In the genomic region with DNA sequence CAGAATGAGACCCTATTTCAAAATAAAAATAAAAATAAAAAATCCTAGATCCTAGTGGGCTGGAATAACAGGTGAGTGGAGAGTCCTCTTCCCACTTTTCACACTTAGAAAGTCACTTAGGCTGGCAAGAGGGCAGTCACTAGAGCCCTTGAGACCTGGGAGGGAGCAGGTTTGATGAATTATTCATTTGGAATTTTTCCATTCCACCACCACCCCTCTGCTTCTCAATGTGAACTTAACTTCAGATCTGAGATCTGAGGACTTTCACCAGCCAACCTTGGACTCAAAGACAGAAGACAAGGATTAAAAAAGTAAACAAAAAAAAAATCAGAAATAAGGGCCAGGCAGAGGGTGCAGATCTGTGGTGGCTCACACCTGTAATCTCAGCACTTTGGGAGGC, we compare ENCODE assay signal across 18 cellular contexts. TPM values are rescaled to one million over a fixed set of nuclear protein-coding genes. Genes with fewer than 3 reads are reported as not detected.
DNase-seq lines count a peak whose midpoint lies in the region; ATAC-seq, FAIRE-seq and TF ChIP-seq lines count a peak whose summit lies in the region.
"Had no signal": no experiment of that assay in that cellular context is flagged by ENCODE, and none has a peak within 500 bp of the region (broad histone marks: within the 10 kb centered on the region; RNA-seq: fewer than 3 reads in every experiment).

No MANE protein-coding gene starts in this region.

- TF ChIP-seq RAD21 in liver (IDR thresholded peaks at IDR 0.05) (no peak), HepG2 (CRISPR knock-in tag; IDR thresholded peaks at IDR 0.05) (no peak)

- H3K79me2 ChIP-seq in HepG2 (ENCODE audit: insufficient read depth, low read length), result no peaks in the 10 kb centered on the region

- no peak for TF ChIP-seq POLR2A in HepG2 (IDR thresholded peaks at IDR 0.05; ENCODE audit: insufficient read depth in 1 of 2, low read depth in 2 of 2, low read length in 2 of 2)

- POLR2A ChIA-PET in HepG2 (lab: Yijun Ruan, JAX), result interaction anchor here (1.4 kb wide), 1 partner anchor 21 kb away, joined by 4 read pairs; a partner anchor contains a TSS

- intact Hi-C loops in HepG2 (cut with micrococcal nuclease; ENCODE audit: unreplicated experiment), result no loop called here

- in situ Hi-C loops in HepG2 (cut with HindIII; ENCODE audit: extremely low pct_ligation_motif_present, low pct_unique_long_range_greater_than_20kb), result no loop called here

- H3K4me1 ChIP-seq in liver (ENCODE audit: control insufficient read depth in 4 of 4, insufficient read depth in 4 of 4, low read length in 3 of 4) (peaks cover 0 to 29% (median 17%) of the 10 kb centered on the region in 4 donors), HepG2 (ENCODE audit: insufficient read depth, low read length) (peaks cover 42% of the 10 kb centered on the region), duodenal mucosa (ENCODE audit: control insufficient read depth in 1 of 2, insufficient read depth in 2 of 2, low read length in 2 of 2) (peaks cover 4 to 12% of the 10 kb centered on the region in 2 donors), small intestine (ENCODE audit: control insufficient read depth in 2 of 2, insufficient read depth in 1 of 2, low read depth in 1 of 2, low read length in 1 of 2) (peaks cover 0 to 2% of the 10 kb centered on the region in 2 donors)
- H3K4me1 ChIP-seq: BE2C had no signal

- TF ChIP-seq CTCF in liver (IDR thresholded peaks at IDR 0.05; ENCODE audit: low read depth, low read length, missing input control) (no peak), HepG2 (CRISPR knock-in tag; IDR thresholded peaks at IDR 0.05) (no peak)

- H3K36me3 ChIP-seq in liver (ENCODE audit: control insufficient read depth in 4 of 4, insufficient read depth in 3 of 4, low read depth in 1 of 4, low read length in 3 of 4) (peaks cover 8 to 11% (median 9%) of the 10 kb centered on the region in 4 donors), HepG2 (replicated peaks in 1 of 2; ENCODE audit: control insufficient read depth in 1 of 2, insufficient read depth in 2 of 2, low read length in 2 of 2) (no peaks in the 10 kb centered on the region), duodenal mucosa (ENCODE audit: control insufficient read depth in 1 of 2, insufficient read depth in 2 of 2, low read length in 2 of 2) (peaks cover 0 to 28% of the 10 kb centered on the region in 2 donors), small intestine (ENCODE audit: control insufficient read depth in 2 of 2, insufficient read depth in 2 of 2, low read length in 2 of 2) (peaks cover under 1 to 15% of the 10 kb centered on the region in 2 donors)
- H3K36me3 ChIP-seq: BE2C had no signal

- peak overlapping the region; percentile 94 to 98 for H3K27ac ChIP-seq in liver (ENCODE audit: low read depth in 1 of 2, low read length in 2 of 2)
- no peak overlapping the region for H3K27ac ChIP-seq in HepG2 (ENCODE audit: extremely low read length, insufficient read depth, low read length)
- no peak overlapping the region for H3K27ac ChIP-seq in duodenal mucosa (ENCODE audit: low read depth, low read length)
- H3K27ac ChIP-seq in small intestine (ENCODE audit: low read depth in 1 of 2, low read length in 1 of 2), result peak overlapping the region; percentile 49 to 98

- H3K4me2 ChIP-seq in HepG2 (ENCODE audit: low read depth, low read length), result no peak overlapping the region
- H3K4me2 ChIP-seq: GM23338 had no signal

- H3K4me3 Mint-ChIP-seq in T-helper 17 cell, result no peak overlapping the region
- H3K4me3 Mint-ChIP-seq: CD4-positive, CD25-positive, alpha-beta regulatory T cell; GM23338; H9 had no signal

- peaks cover 10% of the 10 kb centered on the region for H3K27me3 Mint-ChIP-seq in T-helper 17 cell

- TF ChIP-seq EP300 in HepG2 (IDR thresholded peaks at IDR 0.05; ENCODE audit: low read depth in 2 of 2, low read length in 2 of 2) (no peak), HepG2 (CRISPR knock-in tag; IDR thresholded peaks at IDR 0.05; ENCODE audit: borderline replicate concordance) (no peak)

- H3K4me1 Mint-ChIP-seq in T-helper 17 cell, result no peaks in the 10 kb centered on the region
- H3K4me1 Mint-ChIP-seq: H9 had no signal

- FAIRE-seq in HepG2 (lab: Jason Lieb, UNC), result no peak
- no peak for FAIRE-seq in small intestine (lab: Jason Lieb, UNC)
- FAIRE-seq: A204.1, GM12892 had no signal

- H3K9me3 ChIP-seq in liver (ENCODE audit: control insufficient read depth in 4 of 4, low read length in 3 of 4) (no peaks in the 10 kb centered on the region), HepG2 (ENCODE audit: low read length) (no peaks in the 10 kb centered on the region), duodenal mucosa (ENCODE audit: control insufficient read depth in 1 of 2, low read length in 2 of 2) (no peaks in the 10 kb centered on the region), small intestine (ENCODE audit: control insufficient read depth, low read depth) (no peaks in the 10 kb centered on the region), T-helper 17 cell (ENCODE audit: control insufficient read depth, low read length, poor library complexity, severe bottlenecking) (peaks cover 3% of the 10 kb centered on the region)
- H3K9me3 ChIP-seq: BE2C had no signal

- no peak overlapping the region for H2AFZ ChIP-seq in HepG2 (ENCODE audit: low read length)
- H2AFZ ChIP-seq: GM23338 had no signal

- no peaks in the 10 kb centered on the region for H4K20me1 ChIP-seq in HepG2 (ENCODE audit: insufficient read depth, low read length)

- CTCF ChIA-PET in HepG2 (lab: Yijun Ruan, JAX; ENCODE audit: low intra/inter-chr PET ratio, low total read pairs), result no interaction called here

- no peak for DNase-seq in HepG2 (ENCODE audit: low spot score)
- DNase-seq in small intestine, result peak; percentile 78
- no peak for DNase-seq in T-helper 17 cell
- DNase-seq in GOT3 (lab: John Stamatoyannopoulos, UW), result no peak
- DNase-seq: ACHN; BE2C; C1 segment of cervical spinal cord; CD4-positive, CD25-positive, alpha-beta regulatory T cell; CD8-positive, alpha-beta memory T cell; COR-L47; DMS 273 treated with DMSO at 0.1 percent for 48 hours; GDM1; H9 had no signal

- H3K36me3 Mint-ChIP-seq in T-helper 17 cell (ENCODE audit: low read depth), result peaks cover 3% of the 10 kb centered on the region

- H3K27ac Mint-ChIP-seq in T-helper 17 cell, result no peak overlapping the region
- H3K27ac Mint-ChIP-seq: CD4-positive, CD25-positive, alpha-beta regulatory T cell; CD8-positive, alpha-beta memory T cell; GM23338 had no signal

- H3K9ac ChIP-seq in liver (ENCODE audit: low read depth in 1 of 2, low read length in 2 of 2) (peak overlapping the region; percentile 50 to 61), HepG2 (ENCODE audit: insufficient read depth, low read depth, low read length) (no peak overlapping the region), duodenal mucosa (ENCODE audit: low read depth in 1 of 2, low read length in 2 of 2) (no peak overlapping the region)

- H3K27me3 ChIP-seq in liver (ENCODE audit: control insufficient read depth in 4 of 4, insufficient read depth in 4 of 4, low read length in 3 of 4) (no peaks in the 10 kb centered on the region), HepG2 (ENCODE audit: control insufficient read depth in 1 of 2, insufficient read depth in 2 of 2, low read length in 2 of 2) (no peaks in the 10 kb centered on the region), duodenal mucosa (ENCODE audit: control insufficient read depth in 1 of 2, insufficient read depth in 2 of 2, low read length in 2 of 2) (no peaks in the 10 kb centered on the region), small intestine (ENCODE audit: control insufficient read depth in 2 of 2, insufficient read depth in 2 of 2, low read length in 2 of 2) (no peaks in the 10 kb centered on the region)
- H3K27me3 ChIP-seq: BE2C had no signal

- no peak for ATAC-seq in HepG2
- ATAC-seq in T-helper 17 cell, result no peak
- ATAC-seq: GM23338 had no signal

- H3K4me3 ChIP-seq in liver (ENCODE audit: low read depth in 1 of 3, low read length in 3 of 3) (peak overlapping the region; percentile 36 to 96 (median 79)), HepG2 (replicated peaks in 1 of 3; ENCODE audit: insufficient read depth in 1 of 3, low read depth in 2 of 3, low read length in 3 of 3) (no peak overlapping the region), duodenal mucosa (ENCODE audit: low read depth in 1 of 2, low read length in 2 of 2) (peak overlapping the region; percentile 38 to 50), small intestine (ENCODE audit: low read depth in 1 of 2, low read length in 2 of 2) (peak overlapping the region in 1 of 2 donors; percentile 76)
- H3K4me3 ChIP-seq: GM23338 had no signal

- no TSS peak for BruUV-seq in HepG2 (replicated peaks; lab: Mats Ljungman, UMichigan)

RNA-seq across cellular contexts. Expression of a gene that starts 16.5 kb away (rescaled TPM):
- 10 to 100 TPM in 1 of 2 donors, under 1 TPM in 1; 0.23 to 43.6 TPM for total RNA-seq in liver
- polyA plus RNA-seq in liver, result 10 to 100 TPM; 66.3 to 69.6 TPM
- total RNA-seq in HepG2 (2016; rRNA removed; fragmentation: Illumina TruSeq; extraction: Trizol), result 0.15 and 1.00 TPM in 2 replicates
- 0.18 TPM in 1 of 2 replicates, not detected in the other for total RNA-seq in HepG2 (2016; cell fraction: cytosol; rRNA removed; fragmentation: Illumina TruSeq; extraction: Trizol; ENCODE audit: low read depth)
- total RNA-seq in HepG2 (2016; cell fraction: insoluble cytoplasmic fraction; rRNA removed; fragmentation: Illumina TruSeq; extraction: Trizol), result 0.21 and 0.71 TPM in 2 replicates
- 0.28 and 0.46 TPM in 2 replicates for total RNA-seq in HepG2 (2016; cell fraction: membrane; rRNA removed; fragmentation: Illumina TruSeq; extraction: Trizol)
- 1.7 TPM in 2 replicates for total RNA-seq in HepG2 (2016; cell fraction: nucleus; rRNA removed; fragmentation: Illumina TruSeq; extraction: Trizol)
- 0.58 and 1.0 TPM in 2 replicates for polyA plus RNA-seq in HepG2 (2011; rRNA removed)
- 0.22 and 0.24 TPM in 2 replicates for polyA plus RNA-seq in HepG2 (2011; cell fraction: cytosol; rRNA removed)
- polyA plus RNA-seq in HepG2 (2011; cell fraction: nucleus; rRNA removed), result 4.2 and 5.2 TPM in 2 replicates
- 0.45 and 0.56 TPM in 2 replicates for polyA plus RNA-seq in HepG2 (2012)
- 0.25 and 0.31 TPM in 2 replicates for polyA plus RNA-seq in HepG2 (2016; cell fraction: cytosol; fragmentation: Illumina TruSeq; extraction: Trizol; ENCODE audit: low read depth)
- polyA plus RNA-seq in HepG2 (2016; cell fraction: insoluble cytoplasmic fraction; fragmentation: Illumina TruSeq; extraction: Trizol; ENCODE audit: low read depth), result 0.17 and 0.23 TPM in 2 replicates
- polyA plus RNA-seq in HepG2 (2016; cell fraction: membrane; fragmentation: Illumina TruSeq; extraction: Trizol; ENCODE audit: low read depth), result 0.11 and 0.15 TPM in 2 replicates
- 4.0 and 5.6 TPM in 2 replicates for polyA plus RNA-seq in HepG2 (2016; cell fraction: nucleus; fragmentation: Illumina TruSeq; extraction: Trizol; ENCODE audit: insufficient read depth, low read depth)
- polyA minus RNA-seq in HepG2 (2011; rRNA and poly(A)+ RNA removed; ENCODE audit: low replicate concordance), result 0.34 and 1.1 TPM in 2 replicates
- polyA minus RNA-seq in HepG2 (2011; cell fraction: cytosol; rRNA and poly(A)+ RNA removed), result not detected in 2 replicates
- 0.99 and 1.0 TPM in 2 replicates for polyA minus RNA-seq in HepG2 (2011; cell fraction: nucleus; rRNA and poly(A)+ RNA removed)
- polyA plus RNA-seq in small intestine, result 1,000 to 10,000 TPM in 2 of 3 donors, 100 to 1,000 TPM in 1; 249 to 1,138 (median 1,022) TPM
- 1 to 10 TPM; 1.1 to 1.4 TPM for total RNA-seq in T-helper 17 cell
- polyA plus RNA-seq: CD8-positive, alpha-beta memory T cell had no signal

RNA-seq across cellular contexts. Expression of a gene that starts 20.5 kb away (rescaled TPM):
- total RNA-seq in liver (1 to 10 TPM; 9.5 to 9.8 TPM), HepG2 (2016; rRNA removed; fragmentation: Illumina TruSeq; extraction: Trizol) (59.2 and 63.3 TPM in 2 replicates), T-helper 17 cell (10 to 100 TPM; 17.0 to 19.8 TPM)
- polyA plus RNA-seq in liver (10 to 100 TPM; 10.5 to 11.1 TPM), HepG2 (2011; rRNA removed) (26.9 and 28.1 TPM in 2 replicates), small intestine (10 to 100 TPM in 2 of 3 donors, 1 to 10 TPM in 1; 7.6 to 40.3 (median 11.3) TPM)
- 13.9 and 15.0 TPM in 2 replicates for total RNA-seq in HepG2 (2016; cell fraction: cytosol; rRNA removed; fragmentation: Illumina TruSeq; extraction: Trizol; ENCODE audit: low read depth)
- total RNA-seq in HepG2 (2016; cell fraction: insoluble cytoplasmic fraction; rRNA removed; fragmentation: Illumina TruSeq; extraction: Trizol), result 60.4 and 64.9 TPM in 2 replicates
- 28.3 and 30.7 TPM in 2 replicates for total RNA-seq in HepG2 (2016; cell fraction: membrane; rRNA removed; fragmentation: Illumina TruSeq; extraction: Trizol)
- 33.6 and 42.6 TPM in 2 replicates for total RNA-seq in HepG2 (2016; cell fraction: nucleus; rRNA removed; fragmentation: Illumina TruSeq; extraction: Trizol)
- 30.3 and 30.6 TPM in 2 replicates for polyA plus RNA-seq in HepG2 (2011; cell fraction: cytosol; rRNA removed)
- polyA plus RNA-seq in HepG2 (2011; cell fraction: nucleus; rRNA removed), result 14.7 TPM in 2 replicates
- polyA plus RNA-seq in HepG2 (2012), result 25.4 and 26.7 TPM in 2 replicates
- polyA plus RNA-seq in HepG2 (2016; cell fraction: cytosol; fragmentation: Illumina TruSeq; extraction: Trizol; ENCODE audit: low read depth), result 13.0 and 14.1 TPM in 2 replicates
- 66.0 and 67.8 TPM in 2 replicates for polyA plus RNA-seq in HepG2 (2016; cell fraction: insoluble cytoplasmic fraction; fragmentation: Illumina TruSeq; extraction: Trizol; ENCODE audit: low read depth)
- 18.8 and 20.4 TPM in 2 replicates for polyA plus RNA-seq in HepG2 (2016; cell fraction: membrane; fragmentation: Illumina TruSeq; extraction: Trizol; ENCODE audit: low read depth)
- 58.4 and 65.8 TPM in 2 replicates for polyA plus RNA-seq in HepG2 (2016; cell fraction: nucleus; fragmentation: Illumina TruSeq; extraction: Trizol; ENCODE audit: insufficient read depth, low read depth)
- 24.1 and 67.1 TPM in 2 replicates for polyA minus RNA-seq in HepG2 (2011; rRNA and poly(A)+ RNA removed; ENCODE audit: low replicate concordance)
- 7.8 TPM in 2 replicates for polyA minus RNA-seq in HepG2 (2011; cell fraction: cytosol; rRNA and poly(A)+ RNA removed)
- polyA minus RNA-seq in HepG2 (2011; cell fraction: nucleus; rRNA and poly(A)+ RNA removed), result 16.9 and 21.1 TPM in 2 replicates

RNA-seq across cellular contexts. Expression of a gene that starts 20.7 kb away (rescaled TPM):
- total RNA-seq in liver (10 to 100 TPM; 16.3 to 33.6 TPM), HepG2 (2016; rRNA removed; fragmentation: Illumina TruSeq; extraction: Trizol) (22.1 and 61.3 TPM in 2 replicates), T-helper 17 cell (10 to 100 TPM; 24.2 to 32.0 TPM)
- polyA plus RNA-seq in liver (10 to 100 TPM in 1 of 2 donors, 1 to 10 TPM in 1; 8.0 to 13.4 TPM), HepG2 (2011; rRNA removed) (38.0 and 41.8 TPM in 2 replicates), small intestine (10 to 100 TPM in 1 of 3 donors, 1 to 10 TPM in 2; 4.2 to 15.1 (median 10.0) TPM)
- 10.9 and 11.1 TPM in 2 replicates for total RNA-seq in HepG2 (2016; cell fraction: cytosol; rRNA removed; fragmentation: Illumina TruSeq; extraction: Trizol; ENCODE audit: low read depth)
- 19.7 and 63.8 TPM in 2 replicates for total RNA-seq in HepG2 (2016; cell fraction: insoluble cytoplasmic fraction; rRNA removed; fragmentation: Illumina TruSeq; extraction: Trizol)
- total RNA-seq in HepG2 (2016; cell fraction: membrane; rRNA removed; fragmentation: Illumina TruSeq; extraction: Trizol), result 9.9 and 11.1 TPM in 2 replicates
- total RNA-seq in HepG2 (2016; cell fraction: nucleus; rRNA removed; fragmentation: Illumina TruSeq; extraction: Trizol), result 63.2 and 69.4 TPM in 2 replicates
- polyA plus RNA-seq in HepG2 (2011; cell fraction: cytosol; rRNA removed), result 25.5 and 33.1 TPM in 2 replicates
- 95.2 and 109 TPM in 2 replicates for polyA plus RNA-seq in HepG2 (2011; cell fraction: nucleus; rRNA removed)
- 43.3 and 52.6 TPM in 2 replicates for polyA plus RNA-seq in HepG2 (2012)
- 2.6 and 3.2 TPM in 2 replicates for polyA plus RNA-seq in HepG2 (2016; cell fraction: cytosol; fragmentation: Illumina TruSeq; extraction: Trizol; ENCODE audit: low read depth)
- polyA plus RNA-seq in HepG2 (2016; cell fraction: insoluble cytoplasmic fraction; fragmentation: Illumina TruSeq; extraction: Trizol; ENCODE audit: low read depth), result 16.4 and 18.7 TPM in 2 replicates
- polyA plus RNA-seq in HepG2 (2016; cell fraction: membrane; fragmentation: Illumina TruSeq; extraction: Trizol; ENCODE audit: low read depth), result 3.9 and 5.8 TPM in 2 replicates
- polyA plus RNA-seq in HepG2 (2016; cell fraction: nucleus; fragmentation: Illumina TruSeq; extraction: Trizol; ENCODE audit: insufficient read depth, low read depth), result 85.8 and 96.2 TPM in 2 replicates
- 58.6 and 79.4 TPM in 2 replicates for polyA minus RNA-seq in HepG2 (2011; rRNA and poly(A)+ RNA removed; ENCODE audit: low replicate concordance)
- polyA minus RNA-seq in HepG2 (2011; cell fraction: cytosol; rRNA and poly(A)+ RNA removed), result 32.4 and 33.9 TPM in 2 replicates
- 40.7 and 45.0 TPM in 2 replicates for polyA minus RNA-seq in HepG2 (2011; cell fraction: nucleus; rRNA and poly(A)+ RNA removed)

RNA-seq across cellular contexts. Expression of a gene that starts 39.9 kb away (rescaled TPM):
- total RNA-seq in liver (10 to 100 TPM; 41.4 to 63.2 TPM), HepG2 (2016; rRNA removed; fragmentation: Illumina TruSeq; extraction: Trizol) (75.6 and 91.8 TPM in 2 replicates), T-helper 17 cell (10 to 100 TPM; 17.3 to 21.9 TPM)
- polyA plus RNA-seq in liver (10 to 100 TPM; 42.8 to 56.7 TPM), HepG2 (2011; rRNA removed) (40.8 and 45.2 TPM in 2 replicates), small intestine (100 to 1,000 TPM in 2 of 3 donors, 10 to 100 TPM in 1; 73.2 to 153 (median 147) TPM)
- 27.2 and 29.3 TPM in 2 replicates for total RNA-seq in HepG2 (2016; cell fraction: cytosol; rRNA removed; fragmentation: Illumina TruSeq; extraction: Trizol; ENCODE audit: low read depth)
- 75.1 and 91.3 TPM in 2 replicates for total RNA-seq in HepG2 (2016; cell fraction: insoluble cytoplasmic fraction; rRNA removed; fragmentation: Illumina TruSeq; extraction: Trizol)
- total RNA-seq in HepG2 (2016; cell fraction: membrane; rRNA removed; fragmentation: Illumina TruSeq; extraction: Trizol), result 38.5 and 45.3 TPM in 2 replicates
- 31.9 and 40.6 TPM in 2 replicates for total RNA-seq in HepG2 (2016; cell fraction: nucleus; rRNA removed; fragmentation: Illumina TruSeq; extraction: Trizol)
- polyA plus RNA-seq in HepG2 (2011; cell fraction: cytosol; rRNA removed), result 42.0 and 59.5 TPM in 2 replicates
- polyA plus RNA-seq in HepG2 (2011; cell fraction: nucleus; rRNA removed), result 20.7 and 23.1 TPM in 2 replicates
- 23.2 and 37.3 TPM in 2 replicates for polyA plus RNA-seq in HepG2 (2012)
- 30.5 and 33.1 TPM in 2 replicates for polyA plus RNA-seq in HepG2 (2016; cell fraction: cytosol; fragmentation: Illumina TruSeq; extraction: Trizol; ENCODE audit: low read depth)
- 96.1 and 104 TPM in 2 replicates for polyA plus RNA-seq in HepG2 (2016; cell fraction: insoluble cytoplasmic fraction; fragmentation: Illumina TruSeq; extraction: Trizol; ENCODE audit: low read depth)
- 33.3 and 38.2 TPM in 2 replicates for polyA plus RNA-seq in HepG2 (2016; cell fraction: membrane; fragmentation: Illumina TruSeq; extraction: Trizol; ENCODE audit: low read depth)
- 46.3 and 53.6 TPM in 2 replicates for polyA plus RNA-seq in HepG2 (2016; cell fraction: nucleus; fragmentation: Illumina TruSeq; extraction: Trizol; ENCODE audit: insufficient read depth, low read depth)
- 57.1 and 74.2 TPM in 2 replicates for polyA minus RNA-seq in HepG2 (2011; rRNA and poly(A)+ RNA removed; ENCODE audit: low replicate concordance)
- polyA minus RNA-seq in HepG2 (2011; cell fraction: cytosol; rRNA and poly(A)+ RNA removed), result 23.5 and 26.5 TPM in 2 replicates
- 13.2 and 15.2 TPM in 2 replicates for polyA minus RNA-seq in HepG2 (2011; cell fraction: nucleus; rRNA and poly(A)+ RNA removed)

RNA-seq across cellular contexts. Expression of a gene that starts 40.1 kb away (rescaled TPM):
- 10 to 100 TPM; 12.8 to 15.2 TPM for total RNA-seq in liver
- polyA plus RNA-seq in liver, result 10 to 100 TPM in 1 of 2 donors, 1 to 10 TPM in 1; 6.8 to 16.0 TPM
- total RNA-seq in HepG2 (2016; rRNA removed; fragmentation: Illumina TruSeq; extraction: Trizol), result 8.5 and 18.9 TPM in 2 replicates
- 4.6 and 5.7 TPM in 2 replicates for total RNA-seq in HepG2 (2016; cell fraction: cytosol; rRNA removed; fragmentation: Illumina TruSeq; extraction: Trizol; ENCODE audit: low read depth)
- total RNA-seq in HepG2 (2016; cell fraction: insoluble cytoplasmic fraction; rRNA removed; fragmentation: Illumina TruSeq; extraction: Trizol), result 9.7 and 20.6 TPM in 2 replicates
- total RNA-seq in HepG2 (2016; cell fraction: membrane; rRNA removed; fragmentation: Illumina TruSeq; extraction: Trizol), result 8.2 and 8.3 TPM in 2 replicates
- 17.2 and 20.6 TPM in 2 replicates for total RNA-seq in HepG2 (2016; cell fraction: nucleus; rRNA removed; fragmentation: Illumina TruSeq; extraction: Trizol)
- polyA plus RNA-seq in HepG2 (2011; rRNA removed), result 15.4 and 24.4 TPM in 2 replicates
- 15.0 and 19.6 TPM in 2 replicates for polyA plus RNA-seq in HepG2 (2011; cell fraction: cytosol; rRNA removed)
- 21.9 and 23.2 TPM in 2 replicates for polyA plus RNA-seq in HepG2 (2011; cell fraction: nucleus; rRNA removed)
- polyA plus RNA-seq in HepG2 (2012), result 8.6 and 10.0 TPM in 2 replicates
- 4.3 and 5.7 TPM in 2 replicates for polyA plus RNA-seq in HepG2 (2016; cell fraction: cytosol; fragmentation: Illumina TruSeq; extraction: Trizol; ENCODE audit: low read depth)
- 8.0 and 11.5 TPM in 2 replicates for polyA plus RNA-seq in HepG2 (2016; cell fraction: insoluble cytoplasmic fraction; fragmentation: Illumina TruSeq; extraction: Trizol; ENCODE audit: low read depth)
- 6.1 and 8.5 TPM in 2 replicates for polyA plus RNA-seq in HepG2 (2016; cell fraction: membrane; fragmentation: Illumina TruSeq; extraction: Trizol; ENCODE audit: low read depth)
- 41.6 and 41.9 TPM in 2 replicates for polyA plus RNA-seq in HepG2 (2016; cell fraction: nucleus; fragmentation: Illumina TruSeq; extraction: Trizol; ENCODE audit: insufficient read depth, low read depth)
- 17.2 and 31.0 TPM in 2 replicates for polyA minus RNA-seq in HepG2 (2011; rRNA and poly(A)+ RNA removed; ENCODE audit: low replicate concordance)
- polyA minus RNA-seq in HepG2 (2011; cell fraction: cytosol; rRNA and poly(A)+ RNA removed), result 7.4 and 8.9 TPM in 2 replicates
- 9.9 and 11.1 TPM in 2 replicates for polyA minus RNA-seq in HepG2 (2011; cell fraction: nucleus; rRNA and poly(A)+ RNA removed)
- 10 to 100 TPM; 14.6 to 46.7 (median 39.2) TPM for polyA plus RNA-seq in small intestine
- 1 to 10 TPM; 3.3 to 3.9 TPM for total RNA-seq in T-helper 17 cell

Comparison
In these comparisons a context has a peak if more than half of its experiments do, and no peak if none do; other contexts are left out.
1. H3K27ac ChIP-seq: peak in liver (2 of 2) and small intestine (2 of 2); none in HepG2 (single experiment) and duodenal mucosa (single experiment).
2. H3K4me3 ChIP-seq: peak in liver (3 of 3) and duodenal mucosa (2 of 2); none in HepG2 (0 of 3).
3. H3K9ac ChIP-seq: peak in liver (2 of 2); none in HepG2 (single experiment) and duodenal mucosa (0 of 2).